Comparison of ENCODE assay signal across 22 cellular contexts in the genomic region with DNA sequence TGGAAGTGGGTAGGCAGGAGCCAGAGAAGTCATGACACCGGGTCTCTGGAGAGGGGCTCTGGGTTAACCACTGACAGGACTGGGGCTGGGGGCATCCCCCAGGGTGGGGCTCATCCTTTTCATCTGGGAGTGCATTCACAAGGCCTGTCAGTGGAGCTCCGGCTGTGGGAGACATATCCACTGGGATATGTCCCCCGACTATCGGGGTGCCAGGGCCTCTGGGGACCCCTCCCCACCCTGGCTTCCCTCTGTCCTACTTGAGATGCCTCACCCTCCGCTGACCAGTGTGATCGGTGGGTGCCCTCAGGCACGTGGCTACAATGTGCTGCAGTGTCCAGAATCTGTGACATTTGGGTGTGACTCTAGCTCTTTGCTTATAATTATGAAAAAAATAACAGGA.
"Had no signal": no experiment of that assay in that cellular context is flagged by ENCODE, and none has a peak within 500 bp of the region (broad histone marks: within the 10 kb centered on the region; RNA-seq: fewer than 3 reads in every experiment).

No MANE protein-coding gene starts in this region.

- H3K4me3 ChIP-seq: colonic mucosa, coronary artery, dorsolateral prefrontal cortex, esophagus muscularis mucosa, esophagus squamous epithelium, gastrocnemius medialis, gastroesophageal sphincter, heart left ventricle, heart right ventricle had no signal

- H3K4me3 Mint-ChIP-seq: dendritic cell treated with granulocyte-macrophage colony-stimulating factor and Interleukin-4, amounts not matched to agents 40 ng/mL and 50 ng/mL, for 4 days; effector memory CD8-positive, alpha-beta T cell had no signal

- H3K36me3 ChIP-seq: colonic mucosa, esophagus muscularis mucosa, esophagus squamous epithelium, gastrocnemius medialis, gastroesophageal sphincter, heart left ventricle, heart right ventricle had no signal

- H3K9me3 Mint-ChIP-seq: effector memory CD8-positive, alpha-beta T cell had no signal

- H3K9me3 ChIP-seq: colonic mucosa, gastrocnemius medialis, heart left ventricle had no signal

- H3K27ac ChIP-seq: colonic mucosa, coronary artery, dorsolateral prefrontal cortex, epithelial cell of prostate, esophagus muscularis mucosa, esophagus squamous epithelium, foreskin keratinocyte, gastrocnemius medialis, gastroesophageal sphincter, heart left ventricle, heart right ventricle had no signal

- H3K4me1 ChIP-seq: colonic mucosa, esophagus muscularis mucosa, esophagus squamous epithelium, foreskin keratinocyte, gastrocnemius medialis, gastroesophageal sphincter had no signal

- H3K27me3 ChIP-seq: colonic mucosa, dorsolateral prefrontal cortex, esophagus muscularis mucosa, esophagus squamous epithelium, foreskin keratinocyte, gastrocnemius medialis, gastroesophageal sphincter, heart left ventricle, heart right ventricle had no signal

- H3K27ac Mint-ChIP-seq: dendritic cell treated with granulocyte-macrophage colony-stimulating factor and Interleukin-4, amounts not matched to agents 40 ng/mL and 50 ng/mL, for 4 days had no signal

- DNase-seq: colonic mucosa; cortex of kidney; dermis blood vessel endothelial cell; dorsolateral prefrontal cortex; effector CD4-positive, alpha-beta T cell; effector CD8-positive, alpha-beta T cell; effector memory CD4-positive, alpha-beta T cell; effector memory CD8-positive, alpha-beta T cell; erythroblast; esophagus squamous epithelium; foreskin fibroblast; foreskin keratinocyte; foreskin melanocyte; gastrocnemius medialis; glutamatergic neuron; heart left ventricle had no signal
